ENCODE assay signal across 2 cellular contexts in the genomic region with DNA sequence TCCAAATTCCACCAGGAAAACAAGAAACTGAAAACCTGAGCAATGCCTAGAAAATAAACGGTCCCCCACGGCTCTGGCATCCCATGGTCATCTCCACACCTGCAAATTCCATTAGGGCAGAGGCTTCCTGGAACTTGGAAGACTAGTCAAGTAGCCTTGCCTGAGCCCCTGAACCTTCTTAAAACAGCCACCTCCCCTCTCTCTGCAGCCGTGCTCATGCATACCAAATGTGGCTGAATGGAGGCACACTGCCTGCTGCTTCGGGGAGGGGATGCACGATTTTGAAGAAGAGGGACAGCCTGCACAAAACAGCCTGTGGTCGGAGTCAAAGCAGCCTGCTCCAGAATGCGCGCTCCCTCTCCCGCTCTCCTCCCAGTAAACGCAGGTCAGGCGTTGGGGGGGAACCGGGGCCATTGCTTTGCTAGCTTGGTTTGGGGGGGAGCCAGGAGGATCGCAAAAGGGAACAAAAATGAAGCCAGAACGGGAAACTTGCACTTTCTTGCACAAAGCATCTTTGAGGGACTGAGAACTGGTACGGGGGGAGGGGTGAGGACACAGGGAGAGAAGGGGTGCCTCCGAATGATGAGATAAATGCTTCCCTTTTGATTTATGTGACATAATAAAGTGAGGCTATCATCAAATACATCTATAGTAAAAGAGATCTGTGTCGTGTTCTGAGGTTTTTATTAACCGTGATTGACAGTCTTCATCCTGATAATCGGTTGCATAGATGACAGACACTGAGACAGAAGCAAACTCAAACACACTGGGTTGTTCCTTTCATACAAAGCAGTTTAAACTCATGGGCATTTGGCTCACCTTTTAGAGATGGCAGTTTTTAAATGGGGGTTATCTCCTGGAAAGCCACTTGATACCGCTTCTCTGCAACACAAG.
TF ChIP-seq lines count a peak whose summit lies in the region.

TRPM3 (minus strand) TSS at position 347 of the 894 bp plus-strand sequence; CDS start at position 80, 267 bp downstream.

TF ChIP-seq in liver, 16 proteins besides CTCF, POLR2A, EP300 and RAD21:
- TF ChIP-seq HNF4A (conservative IDR thresholded peaks at IDR 0.05), result no peak

TF ChIP-seq in HepG2, 621 proteins besides CTCF, POLR2A, EP300 and RAD21:
- no peak for TF ChIP-seq NFKB2 (CRISPR knock-in tag; IDR thresholded peaks at IDR 0.05; ENCODE audit: borderline replicate concordance)
- no peak for TF ChIP-seq TOPORS (CRISPR knock-in tag; IDR thresholded peaks at IDR 0.05)
- TF ChIP-seq U2AF1 (optimal IDR thresholded peaks at IDR 0.05; ENCODE audit: low read depth, low read length), result no peak
- TF ChIP-seq SIX4 (CRISPR knock-in tag; IDR thresholded peaks at IDR 0.05), result no peak
- no peak for TF ChIP-seq ZNF768 (CRISPR knock-in tag; IDR thresholded peaks at IDR 0.05)
- no peak for TF ChIP-seq REL (CRISPR knock-in tag; conservative IDR thresholded peaks at IDR 0.05)
- TF ChIP-seq NFIB (CRISPR knock-in tag; IDR thresholded peaks at IDR 0.05; ENCODE audit: borderline replicate concordance), result no peak
- no peak for TF ChIP-seq ZNF629 (CRISPR knock-in tag; conservative IDR thresholded peaks at IDR 0.05)
- no peak for TF ChIP-seq ZNF496 (CRISPR knock-in tag; IDR thresholded peaks at IDR 0.05; ENCODE audit: insufficient replicate concordance)
- no peak for TF ChIP-seq PATZ1 (CRISPR knock-in tag; IDR thresholded peaks at IDR 0.05)
- TF ChIP-seq ZMYM2 (CRISPR knock-in tag; IDR thresholded peaks at IDR 0.05), result no peak
- no peak for TF ChIP-seq TCF12 (IDR thresholded peaks at IDR 0.05)
- TF ChIP-seq TCF12 (CRISPR knock-in tag; IDR thresholded peaks at IDR 0.05), result no peak
- no peak for TF ChIP-seq ZNF777 (CRISPR knock-in tag; IDR thresholded peaks at IDR 0.05)
- no peak for TF ChIP-seq ADNP (CRISPR knock-in tag; IDR thresholded peaks at IDR 0.05)
- TF ChIP-seq ZNF367 (CRISPR knock-in tag; IDR thresholded peaks at IDR 0.05; ENCODE audit: borderline replicate concordance), result no peak
- TF ChIP-seq ZNF776 (CRISPR knock-in tag; IDR thresholded peaks at IDR 0.05), result no peak
- TF ChIP-seq, protein P1, sequence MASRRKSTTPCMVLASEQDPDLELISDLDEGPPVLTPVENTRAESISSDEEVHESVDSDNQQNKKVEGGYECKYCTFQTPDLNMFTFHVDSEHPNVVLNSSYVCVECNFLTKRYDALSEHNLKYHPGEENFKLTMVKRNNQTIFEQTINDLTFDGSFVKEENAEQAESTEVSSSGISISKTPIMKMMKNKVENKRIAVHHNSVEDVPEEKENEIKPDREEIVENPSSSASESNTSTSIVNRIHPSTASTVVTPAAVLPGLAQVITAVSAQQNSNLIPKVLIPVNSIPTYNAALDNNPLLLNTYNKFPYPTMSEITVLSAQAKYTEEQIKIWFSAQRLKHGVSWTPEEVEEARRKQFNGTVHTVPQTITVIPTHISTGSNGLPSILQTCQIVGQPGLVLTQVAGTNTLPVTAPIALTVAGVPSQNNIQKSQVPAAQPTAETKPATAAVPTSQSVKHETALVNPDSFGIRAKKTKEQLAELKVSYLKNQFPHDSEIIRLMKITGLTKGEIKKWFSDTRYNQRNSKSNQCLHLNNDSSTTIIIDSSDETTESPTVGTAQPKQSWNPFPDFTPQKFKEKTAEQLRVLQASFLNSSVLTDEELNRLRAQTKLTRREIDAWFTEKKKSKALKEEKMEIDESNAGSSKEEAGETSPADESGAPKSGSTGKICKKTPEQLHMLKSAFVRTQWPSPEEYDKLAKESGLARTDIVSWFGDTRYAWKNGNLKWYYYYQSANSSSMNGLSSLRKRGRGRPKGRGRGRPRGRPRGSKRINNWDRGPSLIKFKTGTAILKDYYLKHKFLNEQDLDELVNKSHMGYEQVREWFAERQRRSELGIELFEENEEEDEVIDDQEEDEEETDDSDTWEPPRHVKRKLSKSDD (CRISPR knock-in tag; IDR thresholded peaks at IDR 0.05; ENCODE audit: low read depth), result no peak
- TF ChIP-seq ATAD3A (CRISPR knock-in tag; IDR thresholded peaks at IDR 0.05), result no peak
- TF ChIP-seq TCF7L2 (IDR thresholded peaks at IDR 0.05; ENCODE audit: low read depth, low read length), result no peak
- no peak for TF ChIP-seq ZNF136 (CRISPR knock-in tag; IDR thresholded peaks at IDR 0.05; ENCODE audit: low read depth)
